In genomic region chr1:4021895-4022268, GRCh38 we compare ENCODE assay signal across 8 cellular contexts.
"Had no signal": no experiment of that assay in that cellular context is flagged by ENCODE, and none has a peak within 500 bp of the region (broad histone marks: within the 10 kb centered on the region; RNA-seq: fewer than 3 reads in every experiment).

No MANE protein-coding gene starts in this region.

- H3K36me3 ChIP-seq: HAP-1 had no signal

- FAIRE-seq: H1, H54, HTR-8/SVneo had no signal

- ATAC-seq: GM23338, HCT116 had no signal

- H3K4me1 Mint-ChIP-seq: GM23338 had no signal

- DNase-seq: IMR-90, KBM-7 had no signal

- H3K4me2 ChIP-seq: GM23338 had no signal

- H3K27ac Mint-ChIP-seq: GM23338 had no signal

- H3K4me3 ChIP-seq: GM23338, HAP-1 had no signal

- H2AFZ ChIP-seq: GM23338 had no signal

- H3K4me3 Mint-ChIP-seq: GM23338 had no signal

- H3K4me1 ChIP-seq: HAP-1 had no signal

- H3K9me3 ChIP-seq: HAP-1 had no signal
